In the genomic region with DNA sequence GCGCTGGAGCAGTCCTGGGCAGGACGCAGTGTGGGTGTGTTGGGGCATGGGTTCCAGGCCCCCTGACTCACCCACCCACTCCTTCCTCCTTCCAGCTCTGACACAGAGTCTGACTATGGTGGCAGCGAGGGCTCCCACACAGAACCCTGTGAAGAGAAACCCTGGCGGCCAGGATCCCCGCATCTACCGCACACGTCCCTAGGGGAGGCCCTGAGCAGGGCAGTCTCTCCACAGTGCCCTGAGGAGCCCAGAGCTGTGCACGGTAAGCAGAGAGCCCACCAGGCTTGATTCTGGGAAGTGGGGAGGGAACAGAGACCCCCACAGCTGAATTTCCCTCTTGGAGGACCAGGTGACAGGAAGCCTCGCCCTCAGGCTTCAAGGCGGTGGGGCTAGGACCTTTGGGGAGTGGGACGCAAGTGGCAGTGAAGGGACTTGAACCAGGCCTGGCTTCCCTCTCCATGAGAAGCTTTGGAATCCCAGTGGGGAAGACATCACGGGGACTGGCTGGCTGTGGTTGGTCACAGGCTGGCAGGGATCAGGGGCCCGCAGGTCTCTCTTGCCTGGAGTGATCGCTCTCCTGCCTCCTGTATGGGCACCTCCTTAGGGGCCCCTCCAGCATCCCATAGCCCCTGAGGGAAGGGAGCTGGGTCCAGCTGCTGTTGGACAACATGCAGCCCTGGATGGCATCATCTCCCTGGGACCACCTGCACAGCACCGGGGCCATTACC, we compare ENCODE assay signal across 2 cellular contexts.
TF ChIP-seq lines count a peak whose summit lies in the region.

No MANE protein-coding gene starts in this region.

TF ChIP-seq in SK-N-SH, 30 proteins besides CTCF, POLR2A, EP300 and RAD21 (continued from another document):
- TF ChIP-seq, protein P1, sequence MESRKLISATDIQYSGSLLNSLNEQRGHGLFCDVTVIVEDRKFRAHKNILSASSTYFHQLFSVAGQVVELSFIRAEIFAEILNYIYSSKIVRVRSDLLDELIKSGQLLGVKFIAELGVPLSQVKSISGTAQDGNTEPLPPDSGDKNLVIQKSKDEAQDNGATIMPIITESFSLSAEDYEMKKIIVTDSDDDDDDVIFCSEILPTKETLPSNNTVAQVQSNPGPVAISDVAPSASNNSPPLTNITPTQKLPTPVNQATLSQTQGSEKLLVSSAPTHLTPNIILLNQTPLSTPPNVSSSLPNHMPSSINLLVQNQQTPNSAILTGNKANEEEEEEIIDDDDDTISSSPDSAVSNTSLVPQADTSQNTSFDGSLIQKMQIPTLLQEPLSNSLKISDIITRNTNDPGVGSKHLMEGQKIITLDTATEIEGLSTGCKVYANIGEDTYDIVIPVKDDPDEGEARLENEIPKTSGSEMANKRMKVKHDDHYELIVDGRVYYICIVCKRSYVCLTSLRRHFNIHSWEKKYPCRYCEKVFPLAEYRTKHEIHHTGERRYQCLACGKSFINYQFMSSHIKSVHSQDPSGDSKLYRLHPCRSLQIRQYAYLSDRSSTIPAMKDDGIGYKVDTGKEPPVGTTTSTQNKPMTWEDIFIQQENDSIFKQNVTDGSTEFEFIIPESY (IDR thresholded peaks at IDR 0.05; ENCODE audit: borderline replicate concordance, low read depth): no peak

TF ChIP-seq in SK-N-SH treated with all-trans-retinoic acid at 6 μM for 48 hours, 23 proteins besides CTCF, POLR2A, EP300 and RAD21 (continued from another document):
- TF ChIP-seq, protein P2, sequence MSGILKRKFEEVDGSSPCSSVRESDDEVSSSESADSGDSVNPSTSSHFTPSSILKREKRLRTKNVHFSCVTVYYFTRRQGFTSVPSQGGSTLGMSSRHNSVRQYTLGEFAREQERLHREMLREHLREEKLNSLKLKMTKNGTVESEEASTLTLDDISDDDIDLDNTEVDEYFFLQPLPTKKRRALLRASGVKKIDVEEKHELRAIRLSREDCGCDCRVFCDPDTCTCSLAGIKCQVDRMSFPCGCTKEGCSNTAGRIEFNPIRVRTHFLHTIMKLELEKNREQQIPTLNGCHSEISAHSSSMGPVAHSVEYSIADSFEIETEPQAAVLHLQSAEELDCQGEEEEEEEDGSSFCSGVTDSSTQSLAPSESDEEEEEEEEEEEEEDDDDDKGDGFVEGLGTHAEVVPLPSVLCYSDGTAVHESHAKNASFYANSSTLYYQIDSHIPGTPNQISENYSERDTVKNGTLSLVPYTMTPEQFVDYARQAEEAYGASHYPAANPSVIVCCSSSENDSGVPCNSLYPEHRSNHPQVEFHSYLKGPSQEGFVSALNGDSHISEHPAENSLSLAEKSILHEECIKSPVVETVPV (CRISPR knock-in tag; IDR thresholded peaks at IDR 0.05): no peak
- no peak for TF ChIP-seq BACH2 (CRISPR knock-in tag; IDR thresholded peaks at IDR 0.05; ENCODE audit: borderline replicate concordance)
